ENCODE assay signal across 8 cellular contexts in the genomic region with DNA sequence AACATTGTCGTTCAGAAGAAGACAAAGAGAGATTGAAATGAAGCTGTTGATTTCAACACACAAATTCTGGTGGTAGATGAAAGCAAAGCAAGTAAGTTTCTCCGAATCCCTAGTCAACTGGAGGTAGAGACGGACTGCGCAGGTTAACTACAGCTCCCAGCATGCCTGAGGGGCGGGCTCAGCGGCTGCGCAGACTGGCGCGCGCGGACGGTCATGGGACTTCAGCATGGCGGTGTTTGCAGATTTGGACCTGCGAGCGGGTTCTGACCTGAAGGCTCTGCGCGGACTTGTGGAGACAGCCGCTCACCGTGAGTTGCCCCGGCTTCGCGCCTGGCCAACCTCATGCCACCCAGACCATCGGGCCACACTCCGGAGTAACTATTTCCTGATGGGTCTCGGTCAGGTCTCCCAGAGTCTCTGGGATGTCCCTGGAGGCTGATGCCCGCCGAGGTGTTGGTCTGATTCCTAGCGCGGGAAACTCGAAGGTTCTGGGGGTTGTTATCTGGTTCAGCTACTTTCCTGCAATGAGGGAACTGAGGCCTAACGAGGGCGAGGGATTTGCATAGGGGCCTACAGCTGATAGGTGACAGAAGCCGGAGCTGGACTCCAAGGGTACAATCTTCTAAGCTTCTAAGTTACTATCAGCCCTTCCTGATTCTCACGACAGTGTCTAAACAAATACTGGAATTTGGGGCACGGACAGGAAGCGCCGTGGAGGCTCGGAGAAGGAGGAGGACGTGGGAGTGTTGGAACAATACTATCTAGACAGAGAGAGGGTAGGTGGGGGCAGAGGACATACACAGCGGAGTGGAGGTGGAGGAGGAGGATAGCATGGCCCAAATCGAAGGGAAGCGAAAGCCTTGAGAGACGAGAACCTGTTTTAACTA. TPM values are rescaled to one million over a fixed set of nuclear protein-coding genes. Genes with fewer than 3 reads are reported as not detected.
DNase-seq lines count a peak whose midpoint lies in the region; ATAC-seq and TF ChIP-seq lines count a peak whose summit lies in the region.

Gene RPP30 (plus strand): TSS at position 214 of the 887 bp plus-strand sequence. CDS start 13 bp downstream, at position 227.

- DNase-seq in EH (ENCODE audit: low read depth), result peak; percentile 80
- DNase-seq in SHP77 (lab: John Stamatoyannopoulos, UW), result peak; percentile 4 to 63
- DNase-seq in activated effector memory CD4-positive, alpha-beta T cell treated with anti-CD3 and anti-CD28 coated beads, Interleukin-2, amount 50 U/mL, for 16 hours, result peak; percentile 94
- peak; percentile 72 for DNase-seq in fibroblast of the aortic adventitia (ENCODE audit: low read depth)
- DNase-seq in stomach, result peak; percentile 86

- peak within 1 kb of the TSS; percentile 80 for H2AFZ ChIP-seq in KMS-11 (ENCODE audit: low read depth)

- H3K36me3 ChIP-seq in KMS-11 (ENCODE audit: insufficient read depth) (0 out of 2 replicates have a peak, but pooled peaks cover 6% of the 10 kb centered on the region), stomach (peaks cover 0 to 22% (median 18%) of the 10 kb centered on the region in 4 donors)

- ATAC-seq in GM21786 (IDR thresholded peaks at IDR 0.05; ENCODE audit: unreplicated experiment), result peak; percentile 96

- peaks cover 27% of the 10 kb centered on the region; the same call in 1 of the 2 replicates for H3K79me2 ChIP-seq in KMS-11 (ENCODE audit: insufficient read depth, low read depth)

- peak within 1 kb of the TSS; percentile 58 for H3K4me3 ChIP-seq in KMS-11 (IDR thresholded peaks at IDR 0.05; ENCODE audit: insufficient read depth, low read depth, low read length)
- H3K4me3 ChIP-seq in fibroblast of the aortic adventitia (ENCODE audit: low read depth, low read length), result peak within 1 kb of the TSS; percentile 78
- peak within 1 kb of the TSS; percentile 72 to 95 (median 82) for H3K4me3 ChIP-seq in stomach

- H4K20me1 ChIP-seq in KMS-11 (ENCODE audit: insufficient read depth), result no peaks in the 10 kb centered on the region

- H3K27me3 ChIP-seq in KMS-11 (ENCODE audit: insufficient read depth, low read depth) (no peaks in the 10 kb centered on the region), stomach (peaks cover 0 to 7% (median 0%) of the 10 kb centered on the region in 3 donors)

- H3K4me1 ChIP-seq in KMS-11 (ENCODE audit: low read depth, poor library complexity, severe bottlenecking), result peaks cover 17% of the 10 kb centered on the region
- H3K4me1 ChIP-seq in stomach, result peaks cover 0 to 29% (median 23%) of the 10 kb centered on the region in 4 donors

- peak within 1 kb of the TSS; percentile 68; the same call in 1 of the 2 replicates for H3K9ac ChIP-seq in KMS-11

- peaks cover 9% of the 10 kb centered on the region for H3K36me3 Mint-ChIP-seq in nephron (ENCODE audit: low read depth)

- H3K4me3 Mint-ChIP-seq in nephron, result peak within 1 kb of the TSS; percentile 95 to 97 (median 97)

- intact Hi-C loops in stomach (cut with DNase I; ENCODE audit: low total_unique reads), result no loop called here

- peak within 1 kb of the TSS; percentile 68 to 82 (median 79) for H3K27ac Mint-ChIP-seq in nephron

- TF ChIP-seq CTCF in KMS-11 (conservative IDR thresholded peaks at IDR 0.05; ENCODE audit: low read depth, low read length) (no peak), fibroblast of the aortic adventitia (IDR thresholded peaks at IDR 0.05; ENCODE audit: insufficient read depth, low read length) (no peak), nephron (IDR thresholded peaks at IDR 0.05; ENCODE audit: unreplicated experiment in 3 of 3) (no peak), stomach (IDR thresholded peaks at IDR 0.05) (peak in 1 of 7 experiments; percentile 17)

- TF ChIP-seq POLR2A in stomach (IDR thresholded peaks at IDR 0.05), result no peak

- H3K4me2 ChIP-seq in KMS-11, result peak within 1 kb of the TSS; percentile 47

- H3K9me3 Mint-ChIP-seq in nephron, result peaks cover 17% of the 10 kb centered on the region

- peaks cover 10% of the 10 kb centered on the region for H3K27me3 Mint-ChIP-seq in nephron (ENCODE audit: low read depth)

- H3K27ac ChIP-seq in KMS-11 (peak within 1 kb of the TSS; percentile 23), stomach (peak within 1 kb of the TSS; percentile 51 to 83 (median 75))

- peaks cover 21% of the 10 kb centered on the region for H3K4me1 Mint-ChIP-seq in nephron

- peaks cover 0 to 5% (median 0%) of the 10 kb centered on the region in 4 donors for H3K9me3 ChIP-seq in stomach

- 0 to 1% (median 0%) methylated on average over 32 to 43 of the region's 43 CpGs for WGBS in stomach, 5 donors

- no peak for TF ChIP-seq EP300 in stomach (IDR thresholded peaks at IDR 0.05)

RNA-seq across cellular contexts. Expression of gene RPP30, which starts in this region (rescaled TPM):
- 19.3 and 61.4 TPM in 2 replicates for total RNA-seq in fibroblast of the aortic adventitia (ENCODE audit: low replicate concordance)
- total RNA-seq in stomach, result 10 to 100 TPM in 4 of 5 donors, 1 to 10 TPM in 1; 8.8 to 53.4 (median 19.2) TPM
- 10 to 100 TPM; 28.9 to 33.9 (median 32.3) TPM for polyA plus RNA-seq in stomach

Comparison
In these comparisons a context has a peak if more than half of its experiments do, and no peak if none do; other contexts are left out.
1. Peak in every context shown above with its lines: DNase-seq, ATAC-seq, H3K4me3 ChIP-seq and H3K27ac ChIP-seq.
2. DNase-seq: peak in every context shown above with its lines; median percentile 94 in activated effector memory CD4-positive, alpha-beta T cell treated with anti-CD3 and anti-CD28 coated beads, Interleukin-2, amount 50 U/mL, for 16 hours; 86 in stomach; 80 in EH; 72 in fibroblast of the aortic adventitia; 34 in SHP77.